7 cellular contexts compared by ENCODE assay signal in genomic region chr3:73820910-73821309, GRCh38.
DNase-seq lines count a peak whose midpoint lies in the region; TF ChIP-seq lines count a peak whose summit lies in the region.
"Not testable (repeated sequence)": the region's sequence is repeated elsewhere in the genome, so short reads cannot be mapped to it uniquely, and the experiment has no call there.

No MANE protein-coding gene starts in this region.

- TF ChIP-seq CTCF in cardiac fibroblast (IDR thresholded peaks at IDR 0.05; ENCODE audit: low read depth, low read length); fibroblast of lung (conservative IDR thresholded peaks at IDR 0.05 in 1 of 2, IDR thresholded peaks at IDR 0.05 in 1 of 2; ENCODE audit: low read depth in 1 of 2, low read length in 2 of 2); osteocyte (IDR thresholded peaks at IDR 0.05): not testable (repeated sequence)

- not testable (repeated sequence) for H3K36me3 ChIP-seq in ACC112 (ENCODE audit: insufficient read depth, low read length); adipocyte (ENCODE audit: control insufficient read depth, insufficient read depth, low read length, severe bottlenecking); fibroblast of lung (ENCODE audit: control insufficient read depth, insufficient read depth, low read length)

- not testable (repeated sequence) for H3K27me3 ChIP-seq in ACC112 (ENCODE audit: insufficient read depth, low read length); adipocyte (replicated peaks; ENCODE audit: control insufficient read depth, insufficient read depth, low read length); fibroblast of lung (ENCODE audit: control insufficient read depth, insufficient read depth, low read length)

- H3K36me3 Mint-ChIP-seq in osteocyte (ENCODE audit: unreplicated experiment), result not testable (repeated sequence)

- H3K79me2 ChIP-seq in ACC112 (ENCODE audit: control insufficient read depth, insufficient read depth, low read length, unreplicated experiment); fibroblast of lung (ENCODE audit: control insufficient read depth, insufficient read depth, low read length): not testable (repeated sequence)

- peaks cover 30% of the 10 kb centered on the region for H3K4me1 Mint-ChIP-seq in osteocyte (ENCODE audit: unreplicated experiment)

- H3K4me3 ChIP-seq in ACC112 (ENCODE audit: low read depth, low read length), result peak overlapping the region; percentile 23; the same call in 1 of the 2 replicates
- not testable (repeated sequence) for H3K4me3 ChIP-seq in adipocyte (ENCODE audit: low read length); cardiac fibroblast (replicated peaks in 1 of 2; ENCODE audit: low read depth in 2 of 2, low read length in 2 of 2); fibroblast of lung (replicated peaks in 1 of 4; ENCODE audit: control extremely low read depth in 1 of 4, insufficient read depth in 1 of 4, low read depth in 3 of 4, low read length in 4 of 4)

- H3K4me1 ChIP-seq in ACC112 (ENCODE audit: control insufficient read depth, insufficient read depth, low read length, unreplicated experiment) (peaks cover 17% of the 10 kb centered on the region), adipocyte (ENCODE audit: control insufficient read depth, insufficient read depth, low read length) (peaks cover 27% of the 10 kb centered on the region)
- not testable (repeated sequence) for H3K4me1 ChIP-seq in fibroblast of lung (ENCODE audit: control insufficient read depth, extremely low read depth, insufficient read depth, low read length)

- H3K27me3 Mint-ChIP-seq in osteocyte (ENCODE audit: unreplicated experiment), result not testable (repeated sequence)

- H3K4me2 ChIP-seq in fibroblast of lung (ENCODE audit: extremely low read depth, insufficient read depth, low read length), result not testable (repeated sequence)

- not testable (repeated sequence) for H3K4me3 Mint-ChIP-seq in osteocyte (ENCODE audit: unreplicated experiment)

- peak overlapping the region; percentile 53 for H3K9ac ChIP-seq in adipocyte (ENCODE audit: low read length)
- H3K9ac ChIP-seq in fibroblast of lung (ENCODE audit: insufficient read depth, low read length), result not testable (repeated sequence)

- not testable (repeated sequence) for H4K20me1 ChIP-seq in fibroblast of lung (ENCODE audit: control insufficient read depth, extremely low read depth, insufficient read depth, low read length)

- not testable (repeated sequence) for H3K9me3 ChIP-seq in adipocyte (ENCODE audit: control insufficient read depth, low read length); fibroblast of lung (ENCODE audit: control insufficient read depth, insufficient read depth, low read depth, low read length)

- H2AFZ ChIP-seq in ACC112 (ENCODE audit: low read length, unreplicated experiment); fibroblast of lung (ENCODE audit: low read length): not testable (repeated sequence)

- H3K9me3 Mint-ChIP-seq in osteocyte (ENCODE audit: unreplicated experiment), result not testable (repeated sequence)

- H3K27ac ChIP-seq in ACC112 (ENCODE audit: low read depth, low read length) (peak overlapping the region; percentile 78), fibroblast of lung (ENCODE audit: insufficient read depth, low read length) (peak overlapping the region; percentile 46)

- peak; percentile 25 for DNase-seq in GM04503 (ENCODE audit: low read depth)
- DNase-seq in adipocyte (ENCODE audit: low read depth), result peak; percentile 45
- peak; percentile 32 to 78 for DNase-seq in cardiac fibroblast (ENCODE audit: low read depth in 2 of 2)
- DNase-seq in fibroblast of lung (ENCODE audit: low read depth in 2 of 2), result peak in 1 of 2 donors; percentile 28
- DNase-seq in hepatic stellate cell (ENCODE audit: low spot score), result peak; percentile 6
- DNase-seq in osteocyte (ENCODE audit: extremely low spot score, unreplicated experiment), result not testable (repeated sequence)

- peak overlapping the region; percentile 63 for H3K27ac Mint-ChIP-seq in osteocyte (ENCODE audit: unreplicated experiment)
